In genomic region chr9:127844821-127845359, GRCh38 we compare ENCODE assay signal across 11 cellular contexts. TPM values are rescaled to one million over a fixed set of nuclear protein-coding genes. Genes with fewer than 3 reads are reported as not detected.
A peak's percentile ranks its signal among the peaks of the same experiment; 100 is the strongest.
DNase-seq lines count a peak whose midpoint lies in the region; ATAC-seq and TF ChIP-seq lines count a peak whose summit lies in the region.
"Had no signal": no experiment of that assay in that cellular context is flagged by ENCODE, and none has a peak within 500 bp of the region (broad histone marks: within the 10 kb centered on the region; RNA-seq: fewer than 3 reads in every experiment).

No MANE protein-coding gene starts in this region.

- 37 to 57% methylated on average over 16 of the region's 16 CpGs for WGBS in heart right ventricle, 2 donors
- 62% methylated on average over 16 of the region's 16 CpGs for WGBS in urinary bladder

- H3K4me3 ChIP-seq in adipocyte (ENCODE audit: low read length), result no peak overlapping the region
- peak overlapping the region in 6 of 10 donors; percentile 11 to 90 (median 75) for H3K4me3 ChIP-seq in heart right ventricle
- no peak overlapping the region for H3K4me3 ChIP-seq in urinary bladder (ENCODE audit: low read depth, low read length)
- H3K4me3 ChIP-seq in PC-3 (ENCODE audit: low read length), result no peak overlapping the region

- intact Hi-C loops in heart right ventricle (cut with DNase I) (loop anchor here in 1 of 10 donors (2.0 kb wide), 1 partner anchor 14 kb away; no protein-coding TSS in a partner anchor), PC-3 (cut with micrococcal nuclease) (no loop called here)

- CTCF ChIA-PET in PC-3 (lab: Charles Lee), result no interaction called here

- H3K36me3 ChIP-seq in adipocyte (ENCODE audit: control insufficient read depth, insufficient read depth, low read length, severe bottlenecking), result peaks cover 53% of the 10 kb centered on the region
- peaks cover 0 to 76% (median 27%) of the 10 kb centered on the region in 9 donors for H3K36me3 ChIP-seq in heart right ventricle
- no peaks in the 10 kb centered on the region for H3K36me3 ChIP-seq in urinary bladder (ENCODE audit: insufficient read depth)
- no peaks in the 10 kb centered on the region for H3K36me3 ChIP-seq in PC-3 (ENCODE audit: low read depth, low read length)

- peaks cover 52% of the 10 kb centered on the region for H3K4me1 ChIP-seq in adipocyte (ENCODE audit: control insufficient read depth, insufficient read depth, low read length)
- H3K4me1 ChIP-seq in heart right ventricle, result peaks cover 13 to 100% (median 63%) of the 10 kb centered on the region in 9 donors
- no peaks in the 10 kb centered on the region for H3K4me1 ChIP-seq in urinary bladder (ENCODE audit: insufficient read depth)
- no peaks in the 10 kb centered on the region for H3K4me1 ChIP-seq in PC-3 (ENCODE audit: insufficient read depth, low read length)

- no peak overlapping the region for H3K4me3 Mint-ChIP-seq in nephron

- peaks cover 3% of the 10 kb centered on the region for H3K27me3 Mint-ChIP-seq in nephron (ENCODE audit: low read depth)

- H3K79me2 ChIP-seq in PC-3 (ENCODE audit: low read length), result no peaks in the 10 kb centered on the region

- no peaks in the 10 kb centered on the region for H3K27me3 ChIP-seq in adipocyte (replicated peaks; ENCODE audit: control insufficient read depth, insufficient read depth, low read length)
- no peaks in the 10 kb centered on the region for H3K27me3 ChIP-seq in heart right ventricle
- no peaks in the 10 kb centered on the region for H3K27me3 ChIP-seq in PC-3 (ENCODE audit: low read length)

- no peaks in the 10 kb centered on the region for H3K9me2 ChIP-seq in PC-3 (replicated peaks; ENCODE audit: low read length)

- POLR2A ChIA-PET in PC-3 (lab: Charles Lee; ENCODE audit: unreplicated experiment), result no interaction called here

- TF ChIP-seq CTCF in heart right ventricle (IDR thresholded peaks at IDR 0.05) (no peak), nephron (IDR thresholded peaks at IDR 0.05; ENCODE audit: unreplicated experiment in 3 of 3) (no peak), PC-3 (conservative IDR thresholded peaks at IDR 0.05; ENCODE audit: low read depth, low read length) (no peak)

- ATAC-seq in heart right ventricle (peak; percentile 48 to 69 (median 66)), PC-3 (no peak)

- H3K9ac ChIP-seq in adipocyte (ENCODE audit: low read length) (peak overlapping the region; percentile 69), PC-3 (ENCODE audit: low read length) (no peak overlapping the region)

- DNase-seq in adipocyte (ENCODE audit: low read depth) (no peak), heart right ventricle (peak; percentile 61 to 74), NCI-H1105 treated with DMSO at 0.1 percent for 48 hours (lab: John Stamatoyannopoulos, UW) (no peak), PC-3 (no peak), NCI-H446 (lab: John Stamatoyannopoulos, UW) (no peak)
- DNase-seq in activated CD8-positive, alpha-beta memory T cell treated with anti-CD3 and anti-CD28 coated beads, Interleukin-2, amount 50 U/mL, for 4 hours, result no peak
- DNase-seq: DND-41, NCI-H1417 treated with DMSO at 0.1 percent for 48 hours, small intestine had no signal

- BruUV-seq in PC-3 (replicated peaks; lab: Mats Ljungman, UMichigan), result no TSS peak

- peaks cover 8% of the 10 kb centered on the region for H3K9me3 Mint-ChIP-seq in nephron

- no peak overlapping the region for H2AFZ ChIP-seq in PC-3 (ENCODE audit: low read length)

- no peaks in the 10 kb centered on the region for H3F3A ChIP-seq in PC-3 (ENCODE audit: low read length, unreplicated experiment)

- H3K4me1 Mint-ChIP-seq in nephron, result peaks cover 25% of the 10 kb centered on the region

- peak overlapping the region; percentile 59 to 89 (median 62) for H3K27ac Mint-ChIP-seq in nephron

- H3K36me3 Mint-ChIP-seq in nephron (ENCODE audit: low read depth), result peaks cover 3% of the 10 kb centered on the region

- no peaks in the 10 kb centered on the region for H4K20me1 ChIP-seq in PC-3 (ENCODE audit: low read length)

- H3K27ac ChIP-seq in heart right ventricle (peak overlapping the region; percentile 61 to 99 (median 94)), urinary bladder (ENCODE audit: low read depth) (peak overlapping the region; percentile 72), PC-3 (ENCODE audit: low read length) (no peak overlapping the region)

- H3K4me2 ChIP-seq in PC-3 (ENCODE audit: low read length), result no peak overlapping the region

- peaks cover 12% of the 10 kb centered on the region for H3K9me3 ChIP-seq in adipocyte (ENCODE audit: control insufficient read depth, low read length)
- peaks cover 0 to 16% (median 0%) of the 10 kb centered on the region in 11 donors for H3K9me3 ChIP-seq in heart right ventricle
- 0 out of 2 replicates have a peak, but pooled peaks cover 7% of the 10 kb centered on the region for H3K9me3 ChIP-seq in PC-3 (ENCODE audit: low read length)

RNA-seq across cellular contexts. Expression of gene ENG, which starts 9.6 kb away (rescaled TPM):
- total RNA-seq in heart right ventricle, result 100 to 1,000 TPM in 8 of 10 donors, 10 to 100 TPM in 2; 76.8 to 263 (median 137) TPM
- 100 to 1,000 TPM; 199 to 310 TPM for polyA plus RNA-seq in heart right ventricle
- total RNA-seq in urinary bladder, result 16.4 TPM
- 196 TPM for polyA plus RNA-seq in urinary bladder
- 1.1 and 1.2 TPM in 2 replicates for total RNA-seq in PC-3 (2014; rRNA removed)

RNA-seq across cellular contexts. Expression of gene AK1, which starts 32.6 kb away (rescaled TPM):
- 100 to 1,000 TPM; 553 to 918 (median 731) TPM for total RNA-seq in heart right ventricle
- 1,000 to 10,000 TPM in 1 of 2 donors, 100 to 1,000 TPM in 1; 500 to 1,050 TPM for polyA plus RNA-seq in heart right ventricle
- 27.3 TPM for total RNA-seq in urinary bladder
- polyA plus RNA-seq in urinary bladder, result 57.2 TPM
- 79.1 and 105 TPM in 2 replicates for total RNA-seq in PC-3 (2014; rRNA removed)

RNA-seq across cellular contexts. Expression of gene FPGS, which starts 42.2 kb away (rescaled TPM):
- total RNA-seq in heart right ventricle (10 to 100 TPM; 40.2 to 58.5 (median 46.5) TPM), urinary bladder (18.6 TPM), PC-3 (2014; rRNA removed) (78.5 and 133 TPM in 2 replicates)
- polyA plus RNA-seq in heart right ventricle (10 to 100 TPM; 40.7 to 45.5 TPM), urinary bladder (57.7 TPM)

RNA-seq across cellular contexts. Expression of gene ST6GALNAC6, which starts 54.5 kb away (rescaled TPM):
- total RNA-seq in heart right ventricle, result 10 to 100 TPM; 32.8 to 52.0 (median 44.7) TPM
- polyA plus RNA-seq in heart right ventricle, result 10 to 100 TPM; 33.0 to 40.5 TPM
- 17.7 TPM for total RNA-seq in urinary bladder
- 105 TPM for polyA plus RNA-seq in urinary bladder
- total RNA-seq in PC-3 (2014; rRNA removed), result 8.5 and 14.5 TPM in 2 replicates

RNA-seq across cellular contexts. Expression of gene CDK9, which starts 59.1 kb away (rescaled TPM):
- 10 to 100 TPM; 30.9 to 59.0 (median 44.1) TPM for total RNA-seq in heart right ventricle
- 10 to 100 TPM; 32.5 to 47.7 TPM for polyA plus RNA-seq in heart right ventricle
- 30.1 TPM for total RNA-seq in urinary bladder
- 66.2 TPM for polyA plus RNA-seq in urinary bladder
- total RNA-seq in PC-3 (2014; rRNA removed), result 37.3 and 39.2 TPM in 2 replicates

Comparison
In these comparisons a context has a peak if more than half of its experiments do, and no peak if none do; other contexts are left out.
1. DNase-seq: peak in heart right ventricle (2 of 2); none in adipocyte (single experiment), NCI-H1105 treated with DMSO at 0.1 percent for 48 hours (single experiment), PC-3 (single experiment), activated CD8-positive, alpha-beta memory T cell treated with anti-CD3 and anti-CD28 coated beads, Interleukin-2, amount 50 U/mL, for 4 hours (single experiment) and NCI-H446 (0 of 2).
2. H3K4me3 ChIP-seq: peak in heart right ventricle (6 of 10); none in adipocyte (single experiment), urinary bladder (single experiment) and PC-3 (single experiment).